Comparison of ENCODE assay signal across 11 cellular contexts in genomic region chr1:203288351-203288894, GRCh38.
DNase-seq lines count a peak whose midpoint lies in the region.
"Had no signal": no experiment of that assay in that cellular context is flagged by ENCODE, and none has a peak within 500 bp of the region (broad histone marks: within the 10 kb centered on the region; RNA-seq: fewer than 3 reads in every experiment).

No MANE protein-coding gene starts in this region.

- DNase-seq in DMS 273 (lab: John Stamatoyannopoulos, UW; ENCODE audit: unreplicated experiment), result peak; percentile 37
- no peak for DNase-seq in DMS 273 treated with DMSO at 0.1 percent for 48 hours (lab: John Stamatoyannopoulos, UW)
- peak; percentile 23 to 55 for DNase-seq in NCI-H524 (lab: John Stamatoyannopoulos, UW)
- DNase-seq in effector memory CD4-positive, alpha-beta T cell, result no peak
- no peak for DNase-seq in 8988T
- DNase-seq in globus pallidus (ENCODE audit: low spot score), result no peak
- DNase-seq in effector CD8-positive, alpha-beta T cell (lab: John Stamatoyannopoulos, UW), result no peak
- DNase-seq: NCI-H1436; stimulated activated CD4-positive, alpha-beta T cell treated with anti-CD3 and anti-CD28 coated beads, Interleukin-2, amount 100 ng/mL, for 24 hours had no signal

- no peaks in the 10 kb centered on the region for H3K36me3 ChIP-seq in effector memory CD4-positive, alpha-beta T cell (ENCODE audit: control insufficient read depth, insufficient read depth, low read length)

- H3K27ac ChIP-seq in effector memory CD4-positive, alpha-beta T cell (ENCODE audit: insufficient read depth, low read length, poor library complexity, severe bottlenecking), result peak overlapping the region; percentile 99
- peak overlapping the region in 20 of 21 experiments; percentile 83 to 98 (median 92) for H3K27ac ChIP-seq in skin epidermis
- H3K27ac ChIP-seq: 22Rv1 had no signal

- peaks cover 46% of the 10 kb centered on the region for H3K4me1 ChIP-seq in effector memory CD4-positive, alpha-beta T cell (ENCODE audit: control insufficient read depth, insufficient read depth, low read length, poor library complexity, severe bottlenecking)

- no peaks in the 10 kb centered on the region for H3K27me3 ChIP-seq in effector memory CD4-positive, alpha-beta T cell (replicated peaks; ENCODE audit: control insufficient read depth, insufficient read depth, low read length, poor library complexity, severe bottlenecking)

- no peaks in the 10 kb centered on the region for H3K9me3 ChIP-seq in effector memory CD4-positive, alpha-beta T cell (ENCODE audit: control insufficient read depth, low read length)

- no peak overlapping the region for H3K4me3 ChIP-seq in effector memory CD4-positive, alpha-beta T cell (ENCODE audit: insufficient read depth, low read depth, low read length, poor library complexity, severe bottlenecking)
- no peak overlapping the region for H3K4me3 ChIP-seq in skin epidermis

Comparison
In these comparisons a context has a peak if more than half of its experiments do, and no peak if none do; other contexts are left out.
1. DNase-seq: peak in DMS 273 (single experiment) and NCI-H524 (2 of 2); none in DMS 273 treated with DMSO at 0.1 percent for 48 hours (single experiment), effector memory CD4-positive, alpha-beta T cell (0 of 3), 8988T (single experiment), globus pallidus (single experiment) and effector CD8-positive, alpha-beta T cell (single experiment).